ENCODE assay signal across 23 cellular contexts in genomic region chr9:114437401-114437893, GRCh38.
"Had no signal": no experiment of that assay in that cellular context is flagged by ENCODE, and none has a peak within 500 bp of the region (broad histone marks: within the 10 kb centered on the region; RNA-seq: fewer than 3 reads in every experiment).

No MANE protein-coding gene starts in this region.

- H3K36me3 ChIP-seq: gastroesophageal sphincter, heart left ventricle, neural progenitor cell, suprapubic skin, thyroid gland, vagina had no signal

- H3K27me3 ChIP-seq: dorsolateral prefrontal cortex, gastroesophageal sphincter, hepatocyte, neural progenitor cell, suprapubic skin, thyroid gland, vagina had no signal

- H3K27ac ChIP-seq: epithelial cell of prostate, gastroesophageal sphincter, heart left ventricle, hepatocyte, neural progenitor cell, psoas muscle, skin epidermis, suprapubic skin, thyroid gland, vagina had no signal

- DNase-seq: effector CD4-positive, alpha-beta T cell; foreskin fibroblast; heart left ventricle; kidney; mesenchymal stem cell; midbrain; naive thymus-derived CD4-positive, alpha-beta T cell; psoas muscle; right cardiac atrium; stimulated activated CD4-positive, alpha-beta T cell treated with anti-CD3 and anti-CD28 coated beads, Interleukin-15, amount 100 ng/mL, for 24 hours; stimulated activated CD4-positive, alpha-beta T cell treated with anti-CD3 and anti-CD28 coated beads, Interleukin-2, amount 100 ng/mL, for 48 hours; stimulated activated naive B cell treated with anti-CD40 and anti-IgM and Interleukin-4, amounts not matched to agents 10 μg/mL and 1 μg/mL and 100 μg/mL, for 72 hours; thyroid gland; trophoblast cell had no signal

- H3K4me3 ChIP-seq: dorsolateral prefrontal cortex, gastroesophageal sphincter, heart left ventricle, hepatocyte, lung, neural progenitor cell, psoas muscle, skin epidermis, suprapubic skin, thyroid gland, vagina had no signal

- H3K9me3 ChIP-seq: gastroesophageal sphincter, heart left ventricle, psoas muscle, suprapubic skin, thyroid gland, vagina had no signal

- H3K4me1 ChIP-seq: gastroesophageal sphincter, heart left ventricle, neural progenitor cell, psoas muscle, suprapubic skin, thyroid gland, vagina had no signal
